ENCODE assay signal across 1 cellular context in the genomic region with DNA sequence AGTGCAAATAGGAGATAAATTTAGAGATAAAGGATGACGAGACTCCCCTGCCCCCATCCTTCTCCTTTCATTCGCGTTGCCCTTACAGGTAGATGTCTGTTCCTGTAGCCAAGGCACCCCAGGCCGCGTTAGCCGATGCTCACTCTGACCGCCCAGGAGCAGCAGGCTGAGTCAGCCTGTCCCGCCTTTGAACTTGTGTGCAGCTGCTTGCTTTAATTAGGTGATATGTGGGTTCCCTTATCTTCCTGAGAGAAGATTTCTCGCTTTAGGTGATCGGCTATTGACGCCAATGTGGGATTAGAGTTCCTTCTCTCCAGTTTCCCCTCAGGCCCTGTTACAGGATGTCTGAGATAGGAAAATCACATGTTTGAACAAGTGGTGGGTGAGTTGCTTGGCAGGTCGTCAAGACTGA.
TF ChIP-seq lines count a peak whose summit lies in the region.

No MANE protein-coding gene starts in this region.

TF ChIP-seq in HepG2, 621 proteins besides CTCF, POLR2A, EP300 and RAD21 (continued from another document):
- TF ChIP-seq, protein P1, sequence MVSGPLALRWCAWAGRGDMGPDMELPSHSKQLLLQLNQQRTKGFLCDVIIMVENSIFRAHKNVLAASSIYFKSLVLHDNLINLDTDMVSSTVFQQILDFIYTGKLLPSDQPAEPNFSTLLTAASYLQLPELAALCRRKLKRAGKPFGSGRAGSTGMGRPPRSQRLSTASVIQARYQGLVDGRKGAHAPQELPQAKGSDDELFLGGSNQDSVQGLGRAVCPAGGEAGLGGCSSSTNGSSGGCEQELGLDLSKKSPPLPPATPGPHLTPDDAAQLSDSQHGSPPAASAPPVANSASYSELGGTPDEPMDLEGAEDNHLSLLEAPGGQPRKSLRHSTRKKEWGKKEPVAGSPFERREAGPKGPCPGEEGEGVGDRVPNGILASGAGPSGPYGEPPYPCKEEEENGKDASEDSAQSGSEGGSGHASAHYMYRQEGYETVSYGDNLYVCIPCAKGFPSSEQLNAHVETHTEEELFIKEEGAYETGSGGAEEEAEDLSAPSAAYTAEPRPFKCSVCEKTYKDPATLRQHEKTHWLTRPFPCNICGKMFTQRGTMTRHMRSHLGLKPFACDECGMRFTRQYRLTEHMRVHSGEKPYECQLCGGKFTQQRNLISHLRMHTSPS (CRISPR knock-in tag; IDR thresholded peaks at IDR 0.05; ENCODE audit: low read depth) = no peak
- TF ChIP-seq IRF2 (CRISPR knock-in tag; IDR thresholded peaks at IDR 0.05) = no peak
- TF ChIP-seq, protein P2, sequence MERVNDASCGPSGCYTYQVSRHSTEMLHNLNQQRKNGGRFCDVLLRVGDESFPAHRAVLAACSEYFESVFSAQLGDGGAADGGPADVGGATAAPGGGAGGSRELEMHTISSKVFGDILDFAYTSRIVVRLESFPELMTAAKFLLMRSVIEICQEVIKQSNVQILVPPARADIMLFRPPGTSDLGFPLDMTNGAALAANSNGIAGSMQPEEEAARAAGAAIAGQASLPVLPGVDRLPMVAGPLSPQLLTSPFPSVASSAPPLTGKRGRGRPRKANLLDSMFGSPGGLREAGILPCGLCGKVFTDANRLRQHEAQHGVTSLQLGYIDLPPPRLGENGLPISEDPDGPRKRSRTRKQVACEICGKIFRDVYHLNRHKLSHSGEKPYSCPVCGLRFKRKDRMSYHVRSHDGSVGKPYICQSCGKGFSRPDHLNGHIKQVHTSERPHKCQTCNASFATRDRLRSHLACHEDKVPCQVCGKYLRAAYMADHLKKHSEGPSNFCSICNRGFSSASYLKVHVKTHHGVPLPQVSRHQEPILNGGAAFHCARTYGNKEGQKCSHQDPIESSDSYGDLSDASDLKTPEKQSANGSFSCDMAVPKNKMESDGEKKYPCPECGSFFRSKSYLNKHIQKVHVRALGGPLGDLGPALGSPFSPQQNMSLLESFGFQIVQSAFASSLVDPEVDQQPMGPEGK (CRISPR knock-in tag; IDR thresholded peaks at IDR 0.05) = no peak
- TF ChIP-seq FOXP4 (CRISPR knock-in tag; IDR thresholded peaks at IDR 0.05) = no peak
- TF ChIP-seq RFXANK (CRISPR knock-in tag; IDR thresholded peaks at IDR 0.05) = no peak
- no peak for TF ChIP-seq ZSCAN21 (CRISPR knock-in tag; IDR thresholded peaks at IDR 0.05; ENCODE audit: borderline replicate concordance)
- TF ChIP-seq ZNF841 (CRISPR knock-in tag; IDR thresholded peaks at IDR 0.05; ENCODE audit: borderline replicate concordance) = no peak
- TF ChIP-seq ZNF138 (CRISPR knock-in tag; IDR thresholded peaks at IDR 0.05; ENCODE audit: low read depth) = no peak
- no peak for TF ChIP-seq ZNF17 (CRISPR knock-in tag; IDR thresholded peaks at IDR 0.05)
- no peak for TF ChIP-seq ZNF646 (CRISPR knock-in tag; IDR thresholded peaks at IDR 0.05)
- TF ChIP-seq ZBTB33 (CRISPR knock-in tag; IDR thresholded peaks at IDR 0.05) = peak; percentile 74; the same call in 1 of the 2 replicates
- TF ChIP-seq ZBTB38 (CRISPR knock-in tag; IDR thresholded peaks at IDR 0.05) = peak; percentile 81; the same call in 1 of the 2 replicates
- TF ChIP-seq, protein P3, sequence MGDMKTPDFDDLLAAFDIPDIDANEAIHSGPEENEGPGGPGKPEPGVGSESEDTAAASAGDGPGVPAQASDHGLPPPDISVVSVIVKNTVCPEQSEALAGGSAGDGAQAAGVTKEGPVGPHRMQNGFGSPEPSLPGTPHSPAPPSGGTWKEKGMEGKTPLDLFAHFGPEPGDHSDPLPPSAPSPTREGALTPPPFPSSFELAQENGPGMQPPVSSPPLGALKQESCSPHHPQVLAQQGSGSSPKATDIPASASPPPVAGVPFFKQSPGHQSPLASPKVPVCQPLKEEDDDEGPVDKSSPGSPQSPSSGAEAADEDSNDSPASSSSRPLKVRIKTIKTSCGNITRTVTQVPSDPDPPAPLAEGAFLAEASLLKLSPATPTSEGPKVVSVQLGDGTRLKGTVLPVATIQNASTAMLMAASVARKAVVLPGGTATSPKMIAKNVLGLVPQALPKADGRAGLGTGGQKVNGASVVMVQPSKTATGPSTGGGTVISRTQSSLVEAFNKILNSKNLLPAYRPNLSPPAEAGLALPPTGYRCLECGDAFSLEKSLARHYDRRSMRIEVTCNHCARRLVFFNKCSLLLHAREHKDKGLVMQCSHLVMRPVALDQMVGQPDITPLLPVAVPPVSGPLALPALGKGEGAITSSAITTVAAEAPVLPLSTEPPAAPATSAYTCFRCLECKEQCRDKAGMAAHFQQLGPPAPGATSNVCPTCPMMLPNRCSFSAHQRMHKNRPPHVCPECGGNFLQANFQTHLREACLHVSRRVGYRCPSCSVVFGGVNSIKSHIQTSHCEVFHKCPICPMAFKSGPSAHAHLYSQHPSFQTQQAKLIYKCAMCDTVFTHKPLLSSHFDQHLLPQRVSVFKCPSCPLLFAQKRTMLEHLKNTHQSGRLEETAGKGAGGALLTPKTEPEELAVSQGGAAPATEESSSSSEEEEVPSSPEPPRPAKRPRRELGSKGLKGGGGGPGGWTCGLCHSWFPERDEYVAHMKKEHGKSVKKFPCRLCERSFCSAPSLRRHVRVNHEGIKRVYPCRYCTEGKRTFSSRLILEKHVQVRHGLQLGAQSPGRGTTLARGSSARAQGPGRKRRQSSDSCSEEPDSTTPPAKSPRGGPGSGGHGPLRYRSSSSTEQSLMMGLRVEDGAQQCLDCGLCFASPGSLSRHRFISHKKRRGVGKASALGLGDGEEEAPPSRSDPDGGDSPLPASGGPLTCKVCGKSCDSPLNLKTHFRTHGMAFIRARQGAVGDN (CRISPR knock-in tag; IDR thresholded peaks at IDR 0.05) = 0 out of 2 replicates have a peak, but pooled peaks have one; percentile 18
- no peak for TF ChIP-seq MBD4 (IDR thresholded peaks at IDR 0.05; ENCODE audit: borderline replicate concordance, low read length)
- TF ChIP-seq ZNF75D (CRISPR knock-in tag; IDR thresholded peaks at IDR 0.05; ENCODE audit: borderline replicate concordance) = no peak
- 0 out of 2 replicates have a peak, but pooled peaks have one; percentile 29 for TF ChIP-seq FOSL2 (CRISPR knock-in tag; IDR thresholded peaks at IDR 0.05)
